Comparison of ENCODE assay signal across 19 cellular contexts in genomic region chr22:42816339-42816738, GRCh38.
"Had no signal": no experiment of that assay in that cellular context is flagged by ENCODE, and none has a peak within 500 bp of the region (broad histone marks: within the 10 kb centered on the region; RNA-seq: fewer than 3 reads in every experiment).

No MANE protein-coding gene starts in this region.

- H3K9me3 Mint-ChIP-seq: activated CD8-positive, alpha-beta T cell treated with anti-CD3 and anti-CD28 coated beads for 36 hours; activated T-cell treated with anti-CD3 and anti-CD28 coated beads, Interleukin-2, amount 50 U/mL, for 72 hours; naive thymus-derived CD4-positive, alpha-beta T cell had no signal

- ATAC-seq: activated CD4-positive, alpha-beta T cell treated with anti-CD3 and anti-CD28 coated beads for 36 hours; activated CD8-positive, alpha-beta T cell treated with anti-CD3 and anti-CD28 coated beads for 36 hours; activated T-cell treated with anti-CD3 and anti-CD28 coated beads, Interleukin-2, amount 50 U/mL, for 72 hours; gastroesophageal sphincter; naive thymus-derived CD4-positive, alpha-beta T cell; right cardiac atrium had no signal

- H3K4me3 ChIP-seq: coronary artery, gastroesophageal sphincter, spleen had no signal

- H3K4me3 Mint-ChIP-seq: activated CD4-positive, alpha-beta T cell treated with anti-CD3 and anti-CD28 coated beads for 36 hours; activated CD8-positive, alpha-beta T cell treated with anti-CD3 and anti-CD28 coated beads for 36 hours; activated T-cell treated with anti-CD3 and anti-CD28 coated beads, Interleukin-2, amount 50 U/mL, for 72 hours; naive thymus-derived CD4-positive, alpha-beta T cell had no signal

- DNase-seq: activated CD4-positive, alpha-beta T cell treated with anti-CD3 and anti-CD28 coated beads for 36 hours; activated CD8-positive, alpha-beta memory T cell treated with anti-CD3 and anti-CD28 coated beads, Interleukin-2, amount 50 U/mL, for 4 hours; activated CD8-positive, alpha-beta T cell treated with anti-CD3 and anti-CD28 coated beads for 36 hours; activated gamma-delta T cell treated with Interleukin-2 at 50 U/mL for 16 hours; activated T-cell treated with anti-CD3 and anti-CD28 coated beads, Interleukin-2, amount 50 U/mL, for 72 hours; effector memory CD4-positive, alpha-beta T cell; kidney; naive thymus-derived CD4-positive, alpha-beta T cell; posterior cingulate gyrus; right cardiac atrium; spleen; stimulated activated CD4-positive, alpha-beta T cell treated with anti-CD3 and anti-CD28 coated beads, Interleukin-2, amount 100 ng/mL, for 24 hours; stimulated activated naive CD4-positive, alpha-beta T cell; substantia nigra; trophoblast cell had no signal

- H3K27ac ChIP-seq: coronary artery, epithelial cell of prostate, gastroesophageal sphincter, neutrophil, spleen had no signal

- H3K9me3 ChIP-seq: gastroesophageal sphincter, neutrophil had no signal

- H3K27me3 Mint-ChIP-seq: activated CD4-positive, alpha-beta T cell treated with anti-CD3 and anti-CD28 coated beads for 36 hours; activated CD8-positive, alpha-beta T cell treated with anti-CD3 and anti-CD28 coated beads for 36 hours; naive thymus-derived CD4-positive, alpha-beta T cell had no signal

- H3K27ac Mint-ChIP-seq: activated CD4-positive, alpha-beta T cell treated with anti-CD3 and anti-CD28 coated beads for 36 hours; activated CD8-positive, alpha-beta T cell treated with anti-CD3 and anti-CD28 coated beads for 36 hours; activated T-cell treated with anti-CD3 and anti-CD28 coated beads, Interleukin-2, amount 50 U/mL, for 72 hours; naive thymus-derived CD4-positive, alpha-beta T cell had no signal

- H3K27me3 ChIP-seq: gastroesophageal sphincter, neutrophil, spleen had no signal
